In genomic region chr10:103669243-103669929, GRCh38 we compare ENCODE assay signal across 15 cellular contexts.
DNase-seq lines count a peak whose midpoint lies in the region; ATAC-seq and TF ChIP-seq lines count a peak whose summit lies in the region.
"Had no signal": no experiment of that assay in that cellular context is flagged by ENCODE, and none has a peak within 500 bp of the region (broad histone marks: within the 10 kb centered on the region; RNA-seq: fewer than 3 reads in every experiment).

No MANE protein-coding gene starts in this region.

- no peak overlapping the region for H3K27ac ChIP-seq in CD4-positive, CD25-positive, alpha-beta regulatory T cell (ENCODE audit: insufficient read depth, low read length, poor library complexity, severe bottlenecking)
- H3K27ac ChIP-seq in GM23338 (ENCODE audit: low read depth) (no peak overlapping the region), dorsolateral prefrontal cortex (peak overlapping the region in 49 of 59 donors; percentile 0 to 96 (median 64))

- no peaks in the 10 kb centered on the region for H3F3A ChIP-seq in GM23338 (replicated peaks; ENCODE audit: low read depth)

- no peaks in the 10 kb centered on the region for H3K79me2 ChIP-seq in GM23338 (replicated peaks; ENCODE audit: insufficient read depth)

- H3K4me2 ChIP-seq in GM23338 (no peak overlapping the region), skeletal muscle satellite cell (ENCODE audit: low read length) (peak overlapping the region; percentile 75)

- peak overlapping the region in 1 of 3 donors; percentile 46 for H3K27ac Mint-ChIP-seq in CD4-positive, CD25-positive, alpha-beta regulatory T cell
- H3K27ac Mint-ChIP-seq in GM23338, result no peak overlapping the region

- peak overlapping the region in 3 of 4 donors; percentile 21 to 54 (median 22) for H3K4me3 Mint-ChIP-seq in CD4-positive, CD25-positive, alpha-beta regulatory T cell
- H3K4me3 Mint-ChIP-seq in GM23338, result no peak overlapping the region
- H3K4me3 Mint-ChIP-seq: mesothelial cell of epicardium had no signal

- no peak overlapping the region for H2AFZ ChIP-seq in GM23338

- no peak for DNase-seq in CD4-positive, CD25-positive, alpha-beta regulatory T cell
- DNase-seq in GM23338 (ENCODE audit: low spot score), result no peak
- no peak for DNase-seq in dorsolateral prefrontal cortex
- DNase-seq in AG20443 (ENCODE audit: low spot score), result no peak
- DNase-seq: activated naive CD4-positive, alpha-beta T cell treated with anti-CD3 and anti-CD28 coated beads, Interleukin-2, amount 50 U/mL, for 16 hours; Caco-2; NCI-H2081 treated with DMSO at 0.1 percent for 48 hours; NCI-H774; stimulated activated CD4-positive, alpha-beta T cell treated with anti-CD3 and anti-CD28 coated beads, Interleukin-1b, Interleukin-23, amount 100 ng/mL, for 48 hours had no signal

- peaks cover 7% of the 10 kb centered on the region for H3K36me3 Mint-ChIP-seq in CD4-positive, CD25-positive, alpha-beta regulatory T cell
- H3K36me3 Mint-ChIP-seq in GM23338 (ENCODE audit: low read depth), result no peaks in the 10 kb centered on the region; the same call in 2 of the 3 replicates
- H3K36me3 Mint-ChIP-seq: mesothelial cell of epicardium had no signal

- no peak for TF ChIP-seq CTCF in GM23338 (conservative IDR thresholded peaks at IDR 0.05; ENCODE audit: low read depth in 2 of 2)
- no peak for TF ChIP-seq CTCF in dorsolateral prefrontal cortex (IDR thresholded peaks at IDR 0.05 in 54 of 56, conservative IDR thresholded peaks at IDR 0.05 in 2 of 56; ENCODE audit: low read depth in 1 of 56, partially characterized antibody in 56 of 56)

- intact Hi-C loops in dorsolateral prefrontal cortex (cut with DNase I), result loop anchor here in 1 of 2 donors (10.0 kb wide), 1 partner anchor 55 kb away; no protein-coding TSS in a partner anchor

- no peak overlapping the region for H3K4me3 ChIP-seq in CD4-positive, CD25-positive, alpha-beta regulatory T cell (ENCODE audit: low read depth, low read length)
- H3K4me3 ChIP-seq in GM23338 (no peak overlapping the region), dorsolateral prefrontal cortex (peak overlapping the region in 15 of 59 donors; percentile 21 to 51 (median 31)), skeletal muscle satellite cell (ENCODE audit: low read length) (no peak overlapping the region)

- no peaks in the 10 kb centered on the region for H3K9me3 ChIP-seq in CD4-positive, CD25-positive, alpha-beta regulatory T cell (ENCODE audit: control insufficient read depth in 2 of 2, low read length in 2 of 2)
- H3K9me3 ChIP-seq in skeletal muscle satellite cell (replicated peaks; ENCODE audit: low read length), result no peaks in the 10 kb centered on the region
- H3K9me3 ChIP-seq: Caco-2 had no signal

- peaks cover 9% of the 10 kb centered on the region for H3K4me1 ChIP-seq in CD4-positive, CD25-positive, alpha-beta regulatory T cell (ENCODE audit: control insufficient read depth, insufficient read depth, low read length, poor library complexity, severe bottlenecking)
- H3K4me1 ChIP-seq in GM23338 (ENCODE audit: insufficient read depth) (peaks cover 8% of the 10 kb centered on the region; the same call in 1 of the 2 replicates), skeletal muscle satellite cell (ENCODE audit: control insufficient read depth, insufficient read depth, low read length) (peaks cover 18% of the 10 kb centered on the region)

- no peaks in the 10 kb centered on the region for H3K27me3 Mint-ChIP-seq in CD4-positive, CD25-positive, alpha-beta regulatory T cell
- H3K27me3 Mint-ChIP-seq in GM23338 (ENCODE audit: insufficient read depth, low read depth, poor library complexity), result peaks cover 4% of the 10 kb centered on the region

- H3K9me3 Mint-ChIP-seq in CD4-positive, CD25-positive, alpha-beta regulatory T cell, result no peaks in the 10 kb centered on the region
- no peaks in the 10 kb centered on the region for H3K9me3 Mint-ChIP-seq in GM23338
- H3K9me3 Mint-ChIP-seq: mesothelial cell of epicardium had no signal

- H4K20me1 ChIP-seq in GM23338 (replicated peaks; ENCODE audit: insufficient read depth), result no peaks in the 10 kb centered on the region

- ATAC-seq in CD4-positive, CD25-positive, alpha-beta regulatory T cell (ENCODE audit: low read depth in 2 of 2), result no peak
- ATAC-seq in GM23338, result peak; percentile 28
- ATAC-seq in GM21515 (IDR thresholded peaks at IDR 0.05; ENCODE audit: unreplicated experiment), result no peak
- no peak for ATAC-seq in HG03469 (IDR thresholded peaks at IDR 0.05; ENCODE audit: unreplicated experiment)
- no peak for ATAC-seq in HG03108 (IDR thresholded peaks at IDR 0.05; ENCODE audit: unreplicated experiment)
- ATAC-seq: HCT116 had no signal

- H3K9me2 ChIP-seq in GM23338 (ENCODE audit: insufficient read depth), result no peaks in the 10 kb centered on the region

- H3K9ac ChIP-seq in skeletal muscle satellite cell (ENCODE audit: low read depth, low read length), result no peak overlapping the region

- peaks cover 0 to 19% (median 13%) of the 10 kb centered on the region in 4 donors for H3K4me1 Mint-ChIP-seq in CD4-positive, CD25-positive, alpha-beta regulatory T cell
- H3K4me1 Mint-ChIP-seq in GM23338, result peaks cover 20% of the 10 kb centered on the region

- no peaks in the 10 kb centered on the region for H3K27me3 ChIP-seq in CD4-positive, CD25-positive, alpha-beta regulatory T cell (ENCODE audit: control insufficient read depth, insufficient read depth, low read length)
- H3K27me3 ChIP-seq in GM23338 (ENCODE audit: insufficient read depth) (no peaks in the 10 kb centered on the region), dorsolateral prefrontal cortex (no peaks in the 10 kb centered on the region), skeletal muscle satellite cell (ENCODE audit: control insufficient read depth, insufficient read depth, low read length) (no peaks in the 10 kb centered on the region)

- H3K36me3 ChIP-seq in CD4-positive, CD25-positive, alpha-beta regulatory T cell (ENCODE audit: control insufficient read depth, insufficient read depth, low read length), result no peaks in the 10 kb centered on the region
- H3K36me3 ChIP-seq in GM23338 (ENCODE audit: insufficient read depth) (no peaks in the 10 kb centered on the region), skeletal muscle satellite cell (ENCODE audit: insufficient read depth, low read length) (no peaks in the 10 kb centered on the region)

TF ChIP-seq in GM23338, 12 proteins besides CTCF, POLR2A, EP300 and RAD21 (continues in another document):
- no peak for TF ChIP-seq POLR2AphosphoS5 (IDR thresholded peaks at IDR 0.05; ENCODE audit: low read depth)
- TF ChIP-seq NANOG (IDR thresholded peaks at IDR 0.05; ENCODE audit: borderline replicate concordance), result no peak
- no peak for TF ChIP-seq JUNB (IDR thresholded peaks at IDR 0.05; ENCODE audit: unreplicated experiment)
- no peak for TF ChIP-seq STAT1 (IDR thresholded peaks at IDR 0.05; ENCODE audit: unreplicated experiment)

Comparison
In these comparisons a context has a peak if more than half of its experiments do, and no peak if none do; other contexts are left out.
1. H3K27ac ChIP-seq: peak in dorsolateral prefrontal cortex (49 of 59); none in CD4-positive, CD25-positive, alpha-beta regulatory T cell (single experiment) and GM23338 (single experiment).